In the genomic region with DNA sequence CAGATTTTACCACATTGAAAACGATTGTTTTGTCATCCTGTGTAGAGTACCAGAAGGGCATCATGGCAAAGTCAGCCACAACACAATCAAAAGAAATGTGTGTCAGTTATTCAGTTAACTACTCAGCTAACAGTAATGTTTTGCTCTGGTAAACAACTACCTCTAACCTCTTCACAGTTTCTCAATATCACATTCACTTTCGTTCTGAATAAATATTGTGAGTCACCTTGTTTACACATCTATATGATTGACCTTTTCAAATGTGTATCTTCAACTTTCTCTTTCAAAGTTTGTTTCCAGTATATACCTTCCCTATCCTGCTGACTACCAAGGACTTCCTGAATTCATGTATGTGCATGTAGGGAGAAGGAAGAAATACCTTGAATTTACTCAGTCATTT, we compare ENCODE assay signal across 13 cellular contexts.
A peak's percentile ranks its signal among the peaks of the same experiment; 100 is the strongest.
DNase-seq lines count a peak whose midpoint lies in the region; ATAC-seq and TF ChIP-seq lines count a peak whose summit lies in the region.
"Had no signal": no experiment of that assay in that cellular context is flagged by ENCODE, and none has a peak within 500 bp of the region (broad histone marks: within the 10 kb centered on the region; RNA-seq: fewer than 3 reads in every experiment).

No MANE protein-coding gene starts in this region.

- no peak overlapping the region for H3K4me3 ChIP-seq in epithelial cell of esophagus (ENCODE audit: low read length)
- H3K4me3 ChIP-seq in lower lobe of right lung = no peak overlapping the region

- no peaks in the 10 kb centered on the region for H3K4me1 ChIP-seq in lower lobe of right lung

- H3K36me3 ChIP-seq in lower lobe of right lung = no peaks in the 10 kb centered on the region

- intact Hi-C loops in Right ventricle myocardium inferior (cut with DNase I) (no loop called here), lower lobe of right lung (cut with DNase I) (no loop called here)

- no peak for DNase-seq in activated CD4-positive, CD25-positive, alpha-beta regulatory T cell treated with anti-CD3 and anti-CD28 coated beads, Interleukin-2, amount 50 U/mL, for 72 hours
- peak; percentile 49 for DNase-seq in epithelial cell of esophagus (ENCODE audit: low read depth)
- DNase-seq in NCI-H526 treated with DMSO at 0.1 percent for 48 hours (lab: John Stamatoyannopoulos, UW) = no peak
- no peak for DNase-seq in Right ventricle myocardium inferior (ENCODE audit: missing footprints)
- DNase-seq in lower lobe of right lung = no peak
- DNase-seq: ACHN; activated naive CD4-positive, alpha-beta T cell treated with anti-CD3 and anti-CD28 coated beads, Interleukin-2, amount 50 U/mL, for 16 hours; effector memory CD8-positive, alpha-beta T cell; naive thymus-derived CD8-positive, alpha-beta T cell; trophoblast cell had no signal

- no peaks in the 10 kb centered on the region for H3K9me3 ChIP-seq in lower lobe of right lung

- no peaks in the 10 kb centered on the region for H3K27me3 ChIP-seq in lower lobe of right lung (ENCODE audit: low read depth)

- H3K27ac ChIP-seq in lower lobe of right lung = no peak overlapping the region

- ATAC-seq in activated CD4-positive, CD25-positive, alpha-beta regulatory T cell treated with anti-CD3 and anti-CD28 coated beads, Interleukin-2, amount 50 U/mL, for 24 hours = peak; percentile 25 to 45
- ATAC-seq in GM21529 (IDR thresholded peaks at IDR 0.05; ENCODE audit: unreplicated experiment) = peak; percentile 99
- ATAC-seq in HG03135 (IDR thresholded peaks at IDR 0.05; ENCODE audit: unreplicated experiment) = peak; percentile 90
- ATAC-seq in Right ventricle myocardium inferior = no peak
- no peak for ATAC-seq in lower lobe of right lung
- ATAC-seq: effector memory CD8-positive, alpha-beta T cell; naive thymus-derived CD8-positive, alpha-beta T cell had no signal

- no peak for TF ChIP-seq CTCF in epithelial cell of esophagus (IDR thresholded peaks at IDR 0.05; ENCODE audit: insufficient read depth, low read depth, low read length, missing control alignments)
- TF ChIP-seq CTCF in lower lobe of right lung (IDR thresholded peaks at IDR 0.05) = no peak

Comparison
In these comparisons a context has a peak if more than half of its experiments do, and no peak if none do; other contexts are left out.
1. ATAC-seq: peak in activated CD4-positive, CD25-positive, alpha-beta regulatory T cell treated with anti-CD3 and anti-CD28 coated beads, Interleukin-2, amount 50 U/mL, for 24 hours (2 of 2), GM21529 (single experiment) and HG03135 (single experiment); none in Right ventricle myocardium inferior (single experiment) and lower lobe of right lung (0 of 2).